26 cellular contexts compared by ENCODE assay signal in genomic region chr17:41723801-41724475, GRCh38. TPM values are rescaled to one million over a fixed set of nuclear protein-coding genes. Genes with fewer than 3 reads are reported as not detected.
DNase-seq lines count a peak whose midpoint lies in the region; ATAC-seq, FAIRE-seq and TF ChIP-seq lines count a peak whose summit lies in the region.
"Had no signal": no experiment of that assay in that cellular context is flagged by ENCODE, and none has a peak within 500 bp of the region (broad histone marks: within the 10 kb centered on the region; RNA-seq: fewer than 3 reads in every experiment).

No MANE protein-coding gene starts in this region.

- H3K4me1 ChIP-seq in Panc1 (ENCODE audit: control insufficient read depth, insufficient read depth, low read length) (no peaks in the 10 kb centered on the region), H1 (replicated peaks in 1 of 4; ENCODE audit: control insufficient read depth in 3 of 4, insufficient read depth in 4 of 4, low read length in 3 of 4) (peaks cover 0 to 2% (median 0%) of the 10 kb centered on the region in 4 experiments; a peak in 3 of 7 replicates), osteoblast (ENCODE audit: insufficient read depth, low read length) (no peaks in the 10 kb centered on the region)
- H3K4me1 ChIP-seq: BE2C, HAP-1 had no signal

- H2AFZ ChIP-seq in H1 (ENCODE audit: low read length): no peak overlapping the region
- no peak overlapping the region for H2AFZ ChIP-seq in osteoblast (ENCODE audit: low read length)
- H2AFZ ChIP-seq: GM23338 had no signal

- H3K4me3 Mint-ChIP-seq in activated CD8-positive, alpha-beta memory T cell treated with anti-CD3 and anti-CD28 coated beads, Interleukin-2, amount 10 ng/mL, durations not matched to agents 7 days and 5 days: no peak overlapping the region
- no peak overlapping the region for H3K4me3 Mint-ChIP-seq in immature natural killer cell
- H3K4me3 Mint-ChIP-seq: CD14-positive monocyte; CD4-positive, alpha-beta T cell; GM23338 had no signal

- no peak for TF ChIP-seq POLR2A in H1 (IDR thresholded peaks at IDR 0.05; ENCODE audit: control extremely low read depth in 1 of 2, low read depth in 2 of 2, low read length in 2 of 2)

- in situ Hi-C loops in Panc1 (cut with HindIII; ENCODE audit: low pct_unique_long_range_greater_than_20kb, low sequenced_read_pairs): no loop called here

- no peak overlapping the region for H3K18ac ChIP-seq in H1 (ENCODE audit: extremely low read depth, low read length)

- no peak overlapping the region for H2BK15ac ChIP-seq in H1 (ENCODE audit: low read length)

- H2BK20ac ChIP-seq in H1 (ENCODE audit: low read length): no peak overlapping the region

- H3K14ac ChIP-seq in H1 (ENCODE audit: insufficient read length): no peak overlapping the region

- ATAC-seq in activated CD8-positive, alpha-beta memory T cell treated with anti-CD3 and anti-CD28 coated beads, Interleukin-2, amount 10 ng/mL, durations not matched to agents 7 days and 5 days: peak; percentile 30
- 0 out of 2 replicates have a peak, but pooled peaks have one; percentile 4 for ATAC-seq in Panc1
- ATAC-seq: GM23338 had no signal

- H3K36me3 ChIP-seq in Panc1 (ENCODE audit: control insufficient read depth, insufficient read depth, low read length) (no peaks in the 10 kb centered on the region), H1 (ENCODE audit: control insufficient read depth in 2 of 4, insufficient read depth in 4 of 4, low read length in 3 of 4) (no peaks in the 10 kb centered on the region), osteoblast (ENCODE audit: insufficient read depth, low read length) (no peaks in the 10 kb centered on the region)
- H3K36me3 ChIP-seq: BE2C, HAP-1 had no signal

- intact Hi-C loops in Panc1 (cut with micrococcal nuclease; ENCODE audit: unreplicated experiment): no loop called here

- no peak overlapping the region for H4K91ac ChIP-seq in H1 (replicated peaks; ENCODE audit: insufficient read length, low read length)

- H2BK12ac ChIP-seq in H1 (ENCODE audit: low read depth, low read length): no peak overlapping the region

- H4K20me1 ChIP-seq in H1 (replicated peaks in 1 of 2; ENCODE audit: control insufficient read depth in 1 of 2, insufficient read depth in 2 of 2, low read length in 2 of 2): peaks cover 0 to 2% of the 10 kb centered on the region in 2 experiments
- no peaks in the 10 kb centered on the region for H4K20me1 ChIP-seq in osteoblast (ENCODE audit: insufficient read depth, low read length)
- H4K20me1 ChIP-seq: BLaER1 treated with 17β-estradiol and CSF1 and Interleukin-3, amounts not matched to agents 10 nM and 100 nM had no signal

- no peaks in the 10 kb centered on the region for H3K9me3 Mint-ChIP-seq in activated CD8-positive, alpha-beta memory T cell treated with anti-CD3 and anti-CD28 coated beads, Interleukin-2, amount 10 ng/mL, durations not matched to agents 7 days and 5 days (ENCODE audit: low read depth)
- no peaks in the 10 kb centered on the region for H3K9me3 Mint-ChIP-seq in immature natural killer cell
- H3K9me3 Mint-ChIP-seq: CD4-positive, alpha-beta T cell; CD8-positive, alpha-beta memory T cell had no signal

- no TSS peak for BruUV-seq in Panc1 (replicated peaks; lab: Mats Ljungman, UMichigan)

- H3K9ac ChIP-seq in H1 (replicated peaks in 1 of 4; ENCODE audit: extremely low read depth in 1 of 4, low read depth in 3 of 4, low read length in 3 of 4): no peak overlapping the region
- H3K9ac ChIP-seq: BLaER1 treated with 17β-estradiol and CSF1 and Interleukin-3, amounts not matched to agents 10 nM and 100 nM had no signal

- no peak for TF ChIP-seq CTCF in Panc1 (IDR thresholded peaks at IDR 0.05)
- TF ChIP-seq CTCF in H1 (IDR thresholded peaks at IDR 0.05; ENCODE audit: control extremely low read depth in 1 of 3, insufficient read depth in 1 of 3, low read depth in 1 of 3, low read length in 3 of 3): no peak
- no peak for TF ChIP-seq CTCF in osteoblast (IDR thresholded peaks at IDR 0.05; ENCODE audit: extremely low read depth, low read depth, low read length)

- H3K4me2 ChIP-seq in H1 (ENCODE audit: insufficient read depth in 1 of 2, low read depth in 2 of 2, low read length in 2 of 2): no peak overlapping the region
- no peak overlapping the region for H3K4me2 ChIP-seq in osteoblast (ENCODE audit: insufficient read depth, low read length)
- H3K4me2 ChIP-seq: GM23338 had no signal

- H3K23me2 ChIP-seq in H1 (ENCODE audit: low read depth, low read length): no peaks in the 10 kb centered on the region

- H4K5ac ChIP-seq in H1 (ENCODE audit: insufficient read length, low read depth, low read length): no peak overlapping the region

- FAIRE-seq in H1 (lab: Jason Lieb, UNC): no peak
- FAIRE-seq: A204.1, D721Med, GM12891, GM18507, H54 had no signal

- H3K79me2 ChIP-seq in H1 (ENCODE audit: control insufficient read depth in 1 of 2, insufficient read depth in 2 of 2, low read length in 2 of 2) (no peaks in the 10 kb centered on the region), osteoblast (ENCODE audit: insufficient read depth, low read length) (no peaks in the 10 kb centered on the region)

- peaks cover 3% of the 10 kb centered on the region for H3K27me3 Mint-ChIP-seq in activated CD8-positive, alpha-beta memory T cell treated with anti-CD3 and anti-CD28 coated beads, Interleukin-2, amount 10 ng/mL, durations not matched to agents 7 days and 5 days
- peaks cover 2 to 3% (median 3%) of the 10 kb centered on the region in 3 donors for H3K27me3 Mint-ChIP-seq in immature natural killer cell (ENCODE audit: low read depth in 3 of 3)

- H3K27me3 ChIP-seq in Panc1 (ENCODE audit: control insufficient read depth, insufficient read depth, low read length): no peaks in the 10 kb centered on the region
- no peaks in the 10 kb centered on the region for H3K27me3 ChIP-seq in H1 (replicated peaks in 1 of 4; ENCODE audit: control insufficient read depth in 3 of 4, extremely low read depth in 1 of 4, insufficient read depth in 3 of 4, low read length in 3 of 4)
- no peaks in the 10 kb centered on the region for H3K27me3 ChIP-seq in osteoblast (ENCODE audit: insufficient read depth, low read length)
- H3K27me3 ChIP-seq: BE2C; BLaER1 treated with 17β-estradiol and CSF1 and Interleukin-3, amounts not matched to agents 10 nM and 100 nM had no signal

- H3K56ac ChIP-seq in H1 (replicated peaks; ENCODE audit: insufficient read length, low read depth, low read length): no peak overlapping the region

- WGBS in H1 (ENCODE audit: extremely low coverage in 1 of 2, insufficient coverage in 1 of 2, insufficient read length in 1 of 2, insufficient replicate concordance in 2 of 2, low coverage in 1 of 2, low lambda C conversion rate in 2 of 2, missing lambda C conversion rate in 1 of 2), 2 experiments: 80% methylated on average over 11 of the region's 12 CpGs; no CpG with 5 or more reads in 1 of the 2 experiments

- H3K9me3 ChIP-seq in Panc1 (ENCODE audit: control insufficient read depth, insufficient read depth, low read depth, low read length) (no peaks in the 10 kb centered on the region), H1 (ENCODE audit: insufficient read depth in 2 of 2, low read depth in 1 of 2, low read length in 1 of 2) (no peaks in the 10 kb centered on the region), osteoblast (ENCODE audit: low read depth, low read length) (no peaks in the 10 kb centered on the region)
- H3K9me3 ChIP-seq: BE2C; BLaER1 treated with 17β-estradiol and CSF1 and Interleukin-3, amounts not matched to agents 10 nM and 100 nM; HAP-1 had no signal

- H4K8ac ChIP-seq in H1 (ENCODE audit: extremely low read depth, insufficient read depth, low read length): peak overlapping the region; percentile 3; the same call in 1 of the 2 replicates

- H3K27ac Mint-ChIP-seq in activated CD8-positive, alpha-beta memory T cell treated with anti-CD3 and anti-CD28 coated beads, Interleukin-2, amount 10 ng/mL, durations not matched to agents 7 days and 5 days: no peak overlapping the region
- no peak overlapping the region for H3K27ac Mint-ChIP-seq in immature natural killer cell
- H3K27ac Mint-ChIP-seq: CD4-positive, alpha-beta T cell; CD8-positive, alpha-beta memory T cell; GM23338 had no signal

- H3K4me3 ChIP-seq in Panc1 (ENCODE audit: low read depth in 2 of 2, low read length in 2 of 2) (no peak overlapping the region), H1 (ENCODE audit: extremely low read depth in 1 of 4, insufficient read depth in 2 of 4, low read depth in 3 of 4, low read length in 4 of 4) (no peak overlapping the region), osteoblast (ENCODE audit: insufficient read depth, low read length) (no peak overlapping the region)
- H3K4me3 ChIP-seq: BLaER1 treated with 17β-estradiol and CSF1 and Interleukin-3, amounts not matched to agents 10 nM and 100 nM; GM23338; HAP-1 had no signal

- H3K27ac ChIP-seq in Panc1 (ENCODE audit: low read length): no peak overlapping the region
- H3K27ac ChIP-seq in H1 (ENCODE audit: low read depth, low read length): no peak overlapping the region
- no peak overlapping the region for H3K27ac ChIP-seq in osteoblast (ENCODE audit: low read depth, low read length)
- H3K27ac ChIP-seq: 22Rv1; BLaER1 treated with 17β-estradiol and CSF1 and Interleukin-3, amounts not matched to agents 10 nM and 100 nM had no signal

- H3K23ac ChIP-seq in H1 (ENCODE audit: insufficient read length): no peak overlapping the region

- no peaks in the 10 kb centered on the region for H3K36me3 Mint-ChIP-seq in activated CD8-positive, alpha-beta memory T cell treated with anti-CD3 and anti-CD28 coated beads, Interleukin-2, amount 10 ng/mL, durations not matched to agents 7 days and 5 days
- no peaks in the 10 kb centered on the region for H3K36me3 Mint-ChIP-seq in immature natural killer cell
- H3K36me3 Mint-ChIP-seq: CD14-positive monocyte had no signal

- H2BK120ac ChIP-seq in H1 (replicated peaks; ENCODE audit: low read depth, low read length): no peak overlapping the region

- H2AK5ac ChIP-seq in H1 (ENCODE audit: low read depth, low read length): no peak overlapping the region

- no peak for TF ChIP-seq RAD21 in H1 (IDR thresholded peaks at IDR 0.05 in 1 of 2, conservative IDR thresholded peaks at IDR 0.05 in 1 of 2; ENCODE audit: low read depth in 2 of 2, low read length in 2 of 2)

- no peaks in the 10 kb centered on the region for H3K4me1 Mint-ChIP-seq in activated CD8-positive, alpha-beta memory T cell treated with anti-CD3 and anti-CD28 coated beads, Interleukin-2, amount 10 ng/mL, durations not matched to agents 7 days and 5 days
- H3K4me1 Mint-ChIP-seq in immature natural killer cell: no peaks in the 10 kb centered on the region
- H3K4me1 Mint-ChIP-seq: CD14-positive monocyte; CD8-positive, alpha-beta memory T cell had no signal

- H2BK5ac ChIP-seq in H1 (ENCODE audit: low read depth, low read length): no peak overlapping the region

- H3K79me1 ChIP-seq in H1 (ENCODE audit: low read depth, low read length): no peaks in the 10 kb centered on the region

- no peak overlapping the region for H3K4ac ChIP-seq in H1 (replicated peaks; ENCODE audit: insufficient read length, low read depth, low read length)

- POLR2A ChIA-PET in Panc1 (lab: Charles Lee): no interaction called here
- POLR2A ChIA-PET in H1 (lab: Charles Lee; ENCODE audit: partially characterized antibody): interaction anchor here (0.8 to 18.3 kb wide), 3 partner anchors 11 to 32 kb away, joined by 3 to 215 read pairs (median 29); partner anchors contain the start of genes EIF1 and HAP1

- DNase-seq in activated CD8-positive, alpha-beta memory T cell treated with anti-CD3 and anti-CD28 coated beads, Interleukin-2, amount 10 ng/mL, durations not matched to agents 7 days and 5 days: no peak
- DNase-seq in activated CD8-positive, alpha-beta memory T cell treated with anti-CD3 and anti-CD28 coated beads, Interleukin-2, amount 50 U/mL, for 4 hours: no peak
- DNase-seq in Panc1 (ENCODE audit: low read depth, low spot score) (no peak), H1 (ENCODE audit: low read depth in 1 of 2, low spot score in 2 of 2) (no peak), osteoblast (ENCODE audit: insufficient read length, low spot score, missing footprints) (peak; percentile 69), cortex of kidney (lab: John Stamatoyannopoulos, UW) (no peak), cerebellar nuclear complex (lab: John Stamatoyannopoulos, UW) (no peak), immature natural killer cell (no peak)
- DNase-seq: ACHN; AML-193; BE2C; CD4-positive, alpha-beta T cell; CD8-positive, alpha-beta memory T cell; DMS 273 treated with DMSO at 0.1 percent for 48 hours; GF-D8 had no signal

- TF ChIP-seq EP300 in H1 (IDR thresholded peaks at IDR 0.05; ENCODE audit: borderline replicate concordance in 1 of 2, low read depth in 2 of 2, low read length in 2 of 2): no peak

- CTCF ChIA-PET in activated CD8-positive, alpha-beta memory T cell treated with anti-CD3 and anti-CD28 coated beads, Interleukin-2, amount 10 ng/mL, durations not matched to agents 7 days and 5 days (lab: Charles Lee): interaction anchor here (1.3 kb wide), 1 partner anchor 14 kb away, joined by 3 read pairs; no protein-coding TSS in a partner anchor
- CTCF ChIA-PET in Panc1 (lab: Charles Lee): interaction anchor here (1.1 kb wide), 1 partner anchor 28 kb away, joined by 3 read pairs; no protein-coding TSS in a partner anchor
- CTCF ChIA-PET in H1 (lab: Charles Lee; ENCODE audit: partially characterized antibody): interaction anchor here (1.0 to 2.5 kb wide), 4 partner anchors 11 to 34 kb away, joined by 3 to 10 read pairs (median 4); partner anchors contain the start of gene HAP1

RNA-seq across cellular contexts. Expression of gene HAP1, which starts 10.5 kb away (rescaled TPM):
- total RNA-seq in activated CD8-positive, alpha-beta memory T cell treated with anti-CD3 and anti-CD28 coated beads, Interleukin-2, amount 10 ng/mL, durations not matched to agents 7 days and 5 days: under 1 TPM; 0.15 to 0.19 TPM
- 11.6 TPM for total RNA-seq in Panc1 (2021; ENCODE audit: unreplicated experiment)
- 16.4 TPM for polyA plus RNA-seq in Panc1 (2012; ENCODE audit: insufficient read length)
- total RNA-seq in H1 (2021; fragmentation: NEBNext Ultra II Directional; extraction: Animal tissue kit (Norgen Biotek cat#: 25700)): 3.6 and 3.8 TPM in 2 replicates
- polyA plus RNA-seq in H1 (2011; rRNA removed): 2.3 and 3.4 TPM in 2 replicates
- polyA plus RNA-seq in H1 (2011; cell fraction: cytosol; rRNA removed): 2.9 TPM
- 10.6 TPM for polyA plus RNA-seq in H1 (2011; cell fraction: nucleus; rRNA removed)
- 2.4 to 3.6 TPM (median 2.8 TPM) in 4 replicates for polyA plus RNA-seq in H1 (2012, experiment 1 of 2)
- polyA plus RNA-seq in H1 (2012, experiment 2 of 2): 1.9 TPM
- 1.8 TPM for polyA plus RNA-seq in H1 (2013, experiment 1 of 2)
- polyA plus RNA-seq in H1 (2013, experiment 2 of 2): 1.5 TPM
- 0.80 and 1.3 TPM in 2 replicates for polyA minus RNA-seq in H1 (2011; rRNA and poly(A)+ RNA removed)
- 0.66 TPM for polyA minus RNA-seq in H1 (2011; cell fraction: cytosol; rRNA and poly(A)+ RNA removed)
- polyA minus RNA-seq in H1 (2011; cell fraction: nucleus; rRNA and poly(A)+ RNA removed): 2.6 TPM
- under 0.01 TPM in 1 of 2 replicates, not detected in the other for total RNA-seq in osteoblast
- not detected for polyA plus RNA-seq in immature natural killer cell
- polyA plus RNA-seq: CD14-positive monocyte; CD8-positive, alpha-beta memory T cell had no signal

RNA-seq across cellular contexts. Expression of gene GAST, which starts 11.8 kb away (rescaled TPM):
- not detected for total RNA-seq in activated CD8-positive, alpha-beta memory T cell treated with anti-CD3 and anti-CD28 coated beads, Interleukin-2, amount 10 ng/mL, durations not matched to agents 7 days and 5 days
- total RNA-seq in Panc1 (2021; ENCODE audit: unreplicated experiment) (not detected), osteoblast (not detected in 2 replicates)
- not detected for polyA plus RNA-seq in Panc1 (2012; ENCODE audit: insufficient read length)
- not detected in 2 replicates for total RNA-seq in H1 (2021; fragmentation: NEBNext Ultra II Directional; extraction: Animal tissue kit (Norgen Biotek cat#: 25700))
- polyA plus RNA-seq in H1 (2011; rRNA removed) (not detected in 2 replicates), immature natural killer cell (not detected)
- not detected for polyA plus RNA-seq in H1 (2011; cell fraction: cytosol; rRNA removed)
- not detected for polyA plus RNA-seq in H1 (2011; cell fraction: nucleus; rRNA removed)
- polyA plus RNA-seq in H1 (2012, experiment 1 of 2): not detected in 4 replicates
- not detected for polyA plus RNA-seq in H1 (2012, experiment 2 of 2)
- polyA plus RNA-seq in H1 (2013, experiment 1 of 2): not detected
- polyA plus RNA-seq in H1 (2013, experiment 2 of 2): not detected
- polyA minus RNA-seq in H1 (2011; rRNA and poly(A)+ RNA removed): not detected in 2 replicates
- polyA minus RNA-seq in H1 (2011; cell fraction: cytosol; rRNA and poly(A)+ RNA removed): not detected
- not detected for polyA minus RNA-seq in H1 (2011; cell fraction: nucleus; rRNA and poly(A)+ RNA removed)
- total RNA-seq: CD4-positive, alpha-beta T cell; CD8-positive, alpha-beta memory T cell; G401; GM23338 had no signal
- polyA plus RNA-seq: CD14-positive monocyte; CD8-positive, alpha-beta memory T cell; GM23338 had no signal

RNA-seq across cellular contexts. Expression of gene EIF1, which starts 35.3 kb away (rescaled TPM):
- 100 to 1,000 TPM; 593 to 900 TPM for total RNA-seq in activated CD8-positive, alpha-beta memory T cell treated with anti-CD3 and anti-CD28 coated beads, Interleukin-2, amount 10 ng/mL, durations not matched to agents 7 days and 5 days
- 747 TPM for total RNA-seq in Panc1 (2021; ENCODE audit: unreplicated experiment)
- polyA plus RNA-seq in Panc1 (2012; ENCODE audit: insufficient read length): 685 TPM
- total RNA-seq in H1 (2021; fragmentation: NEBNext Ultra II Directional; extraction: Animal tissue kit (Norgen Biotek cat#: 25700)): 528 and 539 TPM in 2 replicates
- 89.3 and 175 TPM in 2 replicates for polyA plus RNA-seq in H1 (2011; rRNA removed)
- 105 TPM for polyA plus RNA-seq in H1 (2011; cell fraction: cytosol; rRNA removed)
- 101 TPM for polyA plus RNA-seq in H1 (2011; cell fraction: nucleus; rRNA removed)
- 476 to 568 TPM (median 517 TPM) in 4 replicates for polyA plus RNA-seq in H1 (2012, experiment 1 of 2)
- 186 TPM for polyA plus RNA-seq in H1 (2012, experiment 2 of 2)
- 266 TPM for polyA plus RNA-seq in H1 (2013, experiment 1 of 2)
- polyA plus RNA-seq in H1 (2013, experiment 2 of 2): 257 TPM
- 91.0 and 95.7 TPM in 2 replicates for polyA minus RNA-seq in H1 (2011; rRNA and poly(A)+ RNA removed)
- polyA minus RNA-seq in H1 (2011; cell fraction: cytosol; rRNA and poly(A)+ RNA removed): 120 TPM
- polyA minus RNA-seq in H1 (2011; cell fraction: nucleus; rRNA and poly(A)+ RNA removed): 121 TPM
- total RNA-seq in osteoblast: 94.5 and 101 TPM in 2 replicates
- polyA plus RNA-seq in immature natural killer cell: 1,000 to 10,000 TPM in 1 of 3 donors, 100 to 1,000 TPM in 2; 639 to 1,260 (median 915) TPM
